ENCODE assay signal across 8 cellular contexts in genomic region chr9:132079391-132080071, GRCh38. TPM values are rescaled to one million over a fixed set of nuclear protein-coding genes. Genes with fewer than 3 reads are reported as not detected.
DNase-seq lines count a peak whose midpoint lies in the region; ATAC-seq and TF ChIP-seq lines count a peak whose summit lies in the region.

Gene MED27, minus strand, starts transcription at chr9:132079867. Its CDS starts 23 bp downstream, at chr9:132079844.

- ATAC-seq in GM18867 (IDR thresholded peaks at IDR 0.05; ENCODE audit: unreplicated experiment) (peak; percentile 90), HG03175 (IDR thresholded peaks at IDR 0.05; ENCODE audit: unreplicated experiment) (peak; percentile 86)

- intact Hi-C loops in A673 (cut with micrococcal nuclease; ENCODE audit: unreplicated experiment) = no loop called here

- DNase-seq in A673 (ENCODE audit: low spot score) = peak; percentile 95
- DNase-seq in NCI-H345 treated with DMSO at 0.1 percent for 48 hours (lab: John Stamatoyannopoulos, UW; ENCODE audit: unreplicated experiment) = peak; percentile 79
- DNase-seq in activated CD4-positive, CD25-positive, alpha-beta regulatory T cell (lab: John Stamatoyannopoulos, UW) = peak; percentile 82 to 85 (median 83)
- peak; percentile 17 to 95 (median 85) for DNase-seq in caudate nucleus (lab: John Stamatoyannopoulos, UW)
- DNase-seq in iris pigment epithelial cell (ENCODE audit: low read depth) = peak; percentile 95
- peak; percentile 90 to 92 for DNase-seq in stimulated activated CD4-positive, alpha-beta T cell treated with anti-CD3 and anti-CD28 coated beads, Interleukin-12 subunit alpha, Interleukin-12 subunit beta, amount 100 ng/mL, for 24 hours (ENCODE audit: low read depth in 2 of 2)

- peak within 1 kb of the TSS; percentile 71 for H3K27ac ChIP-seq in A673 (ENCODE audit: low read depth, low read length, poor library complexity, severe bottlenecking)
- H3K27ac ChIP-seq in caudate nucleus (ENCODE audit: low read depth, low read length) = no peak within 1 kb of the TSS

- BruUV-seq in A673 (replicated peaks; lab: Mats Ljungman, UMichigan) = TSS peak; percentile 41

- no peak for TF ChIP-seq CTCF in A673 (conservative IDR thresholded peaks at IDR 0.05; ENCODE audit: low read depth, low read length)

- peaks cover 9% of the 10 kb centered on the region for H3K4me1 ChIP-seq in A673 (ENCODE audit: insufficient read depth, low read length, poor library complexity, severe bottlenecking)

- H3K4me3 ChIP-seq in A673 (ENCODE audit: low read depth, low read length, poor library complexity, severe bottlenecking) = peak within 1 kb of the TSS; percentile 71

- H3K9me3 ChIP-seq in A673 (ENCODE audit: low read depth, low read length, poor library complexity, severe bottlenecking) = no peaks in the 10 kb centered on the region

- CTCF ChIA-PET in A673 (lab: Charles Lee) = no interaction called here

- POLR2A ChIA-PET in A673 (lab: Charles Lee; ENCODE audit: low non-redundant PET) = interaction anchor here (0.5 kb wide), 1 partner anchor 73 kb away, joined by 5 read pairs; no protein-coding TSS in a partner anchor

- H3K36me3 ChIP-seq in A673 (ENCODE audit: insufficient read depth, low read length, poor library complexity, severe bottlenecking) = peaks cover 15% of the 10 kb centered on the region

- peaks cover 9% of the 10 kb centered on the region for H3K27me3 ChIP-seq in A673 (replicated peaks; ENCODE audit: insufficient read depth, low read depth, low read length, poor library complexity)

RNA-seq across cellular contexts. Expression of gene MED27, which starts in this region (rescaled TPM):
- total RNA-seq in A673 (2021) = 45.4 and 45.8 TPM in 2 replicates
